23 cellular contexts compared by ENCODE assay signal in the genomic region with DNA sequence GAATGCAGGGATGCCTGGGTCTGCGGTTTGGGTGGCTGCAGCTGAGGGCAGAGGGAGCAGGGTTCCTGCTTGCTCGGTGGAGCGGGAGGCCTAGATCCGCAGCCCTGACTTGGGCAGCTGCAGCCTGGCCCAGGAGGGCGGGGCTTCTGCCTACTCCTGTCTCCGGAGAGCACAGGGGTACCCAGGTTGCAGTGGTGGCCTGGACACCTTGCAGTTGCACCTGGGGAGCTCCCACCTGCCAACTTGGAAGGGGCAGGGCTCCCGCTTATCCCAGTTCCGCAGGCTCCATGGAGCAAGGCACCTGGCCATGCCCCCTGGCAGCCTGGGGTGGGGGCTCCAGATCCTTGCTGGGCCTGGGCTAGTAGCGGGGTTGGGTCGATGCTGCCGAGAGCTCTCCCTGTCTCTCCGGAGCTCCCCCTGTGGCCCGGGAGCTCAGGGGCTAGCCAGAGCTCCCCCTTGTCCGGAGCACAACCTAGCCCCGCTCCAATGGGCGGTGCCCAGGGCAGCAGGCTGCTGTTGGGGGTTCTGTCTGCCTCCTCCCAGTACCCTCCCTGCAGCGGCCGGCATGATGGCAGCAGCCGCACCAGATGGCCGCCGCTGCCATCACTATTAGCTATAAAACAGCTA.
DNase-seq lines count a peak whose midpoint lies in the region; ATAC-seq and TF ChIP-seq lines count a peak whose summit lies in the region.
"Had no signal": no experiment of that assay in that cellular context is flagged by ENCODE, and none has a peak within 500 bp of the region (broad histone marks: within the 10 kb centered on the region; RNA-seq: fewer than 3 reads in every experiment).

No MANE protein-coding gene starts in this region.

- TF ChIP-seq POLR2A in erythroblast (IDR thresholded peaks at IDR 0.05; ENCODE audit: low read length), result no peak

- DNase-seq in NCI-H146 (lab: John Stamatoyannopoulos, UW) (peak; percentile 1), NCI-H146 treated with DMSO at 0.1 percent for 48 hours (lab: John Stamatoyannopoulos, UW; ENCODE audit: unreplicated experiment) (no peak), osteocyte (ENCODE audit: extremely low spot score, unreplicated experiment) (peak; percentile 83), dedifferentiated amniotic fluid mesenchymal stem cell (ENCODE audit: extremely low spot score) (no peak), erythroblast (lab: John Stamatoyannopoulos, UW) (no peak)
- DNase-seq in stimulated activated CD4-positive, alpha-beta T cell treated with anti-CD3 and anti-CD28 coated beads, Interleukin-2, amount 100 ng/mL, for 24 hours, result no peak
- DNase-seq in activated CD8-positive, alpha-beta memory T cell treated with anti-CD3 and anti-CD28 coated beads, Interleukin-2, amount 50 U/mL, for 4 hours, result no peak
- DNase-seq: CD4-positive, CD25-positive, alpha-beta regulatory T cell; DMS153; DND-41; HCEC 1CT; NCI-H1048; NCI-H1417; NCI-H187; NCI-H2171 treated with DMSO at 0.1 percent for 48 hours; NCI-H524 treated with DMSO at 0.1 percent for 48 hours; NCI-H774; NK-92 treated with Interleukin-12 subunit alpha and Interleukin-12 subunit beta, amount 100 ng/mL, for 24 hours; RPMI8226; SHP77 had no signal

- H3K27ac Mint-ChIP-seq in osteocyte (ENCODE audit: unreplicated experiment), result no peak overlapping the region
- H3K27ac Mint-ChIP-seq: B cell; CD4-positive, CD25-positive, alpha-beta regulatory T cell; IgD-negative memory B cell had no signal

- ATAC-seq in esophagus mucosa, result peak; percentile 26

- TF ChIP-seq CTCF in osteocyte (IDR thresholded peaks at IDR 0.05), result no peak

- peaks cover 11% of the 10 kb centered on the region for H3K27me3 Mint-ChIP-seq in osteocyte (ENCODE audit: unreplicated experiment)
- H3K27me3 Mint-ChIP-seq: B cell had no signal

- no peaks in the 10 kb centered on the region for H3K9me3 Mint-ChIP-seq in osteocyte (ENCODE audit: unreplicated experiment)
- H3K9me3 Mint-ChIP-seq: IgD-negative memory B cell had no signal

- H3K36me3 Mint-ChIP-seq in osteocyte (ENCODE audit: unreplicated experiment), result no peaks in the 10 kb centered on the region
- H3K36me3 Mint-ChIP-seq: CD4-positive, CD25-positive, alpha-beta regulatory T cell had no signal

- no peak overlapping the region for H3K4me3 Mint-ChIP-seq in osteocyte (ENCODE audit: unreplicated experiment)
- H3K4me3 Mint-ChIP-seq: B cell; CD4-positive, CD25-positive, alpha-beta regulatory T cell; IgD-negative memory B cell had no signal

- H3K4me1 Mint-ChIP-seq in osteocyte (ENCODE audit: unreplicated experiment), result no peaks in the 10 kb centered on the region
- H3K4me1 Mint-ChIP-seq: B cell; CD4-positive, CD25-positive, alpha-beta regulatory T cell; IgD-negative memory B cell had no signal

Comparison
In these comparisons a context has a peak if more than half of its experiments do, and no peak if none do; other contexts are left out.
1. DNase-seq: peak in NCI-H146 (single experiment) and osteocyte (single experiment); none in NCI-H146 treated with DMSO at 0.1 percent for 48 hours (single experiment), dedifferentiated amniotic fluid mesenchymal stem cell (single experiment), erythroblast (0 of 2), stimulated activated CD4-positive, alpha-beta T cell treated with anti-CD3 and anti-CD28 coated beads, Interleukin-2, amount 100 ng/mL, for 24 hours (0 of 2) and activated CD8-positive, alpha-beta memory T cell treated with anti-CD3 and anti-CD28 coated beads, Interleukin-2, amount 50 U/mL, for 4 hours (single experiment).